20 cellular contexts compared by ENCODE assay signal in the genomic region with DNA sequence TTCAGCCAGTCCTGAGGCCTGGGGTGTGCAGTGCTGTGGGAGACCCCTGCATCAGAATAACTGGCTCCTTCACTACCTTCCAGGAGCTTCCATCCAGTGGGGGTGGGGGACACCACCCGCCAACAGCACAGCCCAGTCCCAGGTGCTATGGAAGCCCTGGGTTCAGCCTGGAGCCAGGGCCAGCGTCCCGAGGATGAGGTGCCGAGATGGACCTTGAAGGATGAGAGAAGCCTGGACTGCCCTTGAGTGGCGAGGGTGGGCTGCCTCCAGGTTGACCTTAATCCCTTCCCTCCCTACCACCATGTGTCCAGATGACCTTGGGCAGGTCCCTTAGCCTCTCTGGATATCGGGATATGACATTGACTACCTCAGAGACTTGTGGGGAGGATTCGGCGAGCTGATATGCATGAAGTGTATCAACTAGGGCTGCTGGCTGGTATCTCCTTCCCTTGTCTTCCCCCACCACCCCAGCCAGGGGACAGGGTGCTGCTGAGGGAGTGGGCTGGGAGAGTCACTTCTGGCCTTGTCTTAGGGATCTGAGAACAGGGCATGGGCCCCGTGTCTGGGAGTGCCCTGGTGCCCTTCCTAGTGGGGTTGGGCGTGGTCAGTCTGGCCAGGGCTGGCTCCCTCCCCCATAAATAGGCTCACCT. TPM values are rescaled to one million over a fixed set of nuclear protein-coding genes. Genes with fewer than 3 reads are reported as not detected.
DNase-seq lines count a peak whose midpoint lies in the region; ATAC-seq lines count a peak whose summit lies in the region.
"Had no signal": no experiment of that assay in that cellular context is flagged by ENCODE, and none has a peak within 500 bp of the region (broad histone marks: within the 10 kb centered on the region; RNA-seq: fewer than 3 reads in every experiment).

No MANE protein-coding gene starts in this region.

- peak overlapping the region; percentile 61 for H3K27ac Mint-ChIP-seq in activated naive CD4-positive, alpha-beta T cell treated with anti-CD3 and anti-CD28 coated beads for 36 hours
- H3K27ac Mint-ChIP-seq in T-helper 17 cell = peak overlapping the region; percentile 41
- peak overlapping the region; percentile 45 to 91 (median 85) for H3K27ac Mint-ChIP-seq in immature natural killer cell
- H3K27ac Mint-ChIP-seq: HFFc6 had no signal

- intact Hi-C loops in activated naive CD4-positive, alpha-beta T cell treated with anti-CD3 and anti-CD28 coated beads for 36 hours (cut with micrococcal nuclease) = no loop called here

- peaks cover 17 to 28% of the 10 kb centered on the region in 2 donors for H3K36me3 ChIP-seq in stomach smooth muscle (ENCODE audit: control insufficient read depth in 2 of 2, insufficient read depth in 2 of 2, low read length in 2 of 2)

- peaks cover 10% of the 10 kb centered on the region for H3K36me3 Mint-ChIP-seq in activated naive CD4-positive, alpha-beta T cell treated with anti-CD3 and anti-CD28 coated beads for 36 hours (ENCODE audit: low read depth)
- no peaks in the 10 kb centered on the region for H3K36me3 Mint-ChIP-seq in T-helper 17 cell (ENCODE audit: low read depth)
- peaks cover 4 to 21% (median 14%) of the 10 kb centered on the region in 3 donors for H3K36me3 Mint-ChIP-seq in immature natural killer cell

- no peak for ATAC-seq in T-helper 17 cell
- ATAC-seq: stimulated activated naive CD8-positive, alpha-beta T cell treated with anti-CD3 and anti-CD28 coated beads, Interleukin-15, amount 100 ng/mL, for 72 hours had no signal

- H3K9ac ChIP-seq in stomach smooth muscle (ENCODE audit: low read length in 2 of 2) = no peak overlapping the region

- H3K4me1 ChIP-seq in stomach smooth muscle (ENCODE audit: control insufficient read depth, insufficient read depth, low read length) = peaks cover 53% of the 10 kb centered on the region

- no peak for DNase-seq in activated naive CD4-positive, alpha-beta T cell treated with anti-CD3 and anti-CD28 coated beads for 36 hours
- DNase-seq in activated naive CD4-positive, alpha-beta T cell treated with Interleukin-2 at 50 U/mL for 16 hours = no peak
- DNase-seq in T-helper 17 cell (no peak), immature natural killer cell (no peak), NCI-H1694 (lab: John Stamatoyannopoulos, UW) (no peak), amniotic stem cell (lab: John Stamatoyannopoulos, UW) (no peak)
- DNase-seq in stimulated activated CD4-positive, alpha-beta T cell treated with anti-CD3 and anti-CD28 coated beads, Interleukin-2, amount 100 ng/mL, for 24 hours = no peak
- DNase-seq: activated CD4-positive, alpha-beta T cell treated with anti-CD3 and anti-CD28 coated beads for 4 hours; GDM1; HFFc6; KG1; mesendoderm; NCI-H1417; NCI-H345; stimulated activated naive CD8-positive, alpha-beta T cell treated with anti-CD3 and anti-CD28 coated beads, Interleukin-15, amount 100 ng/mL, for 72 hours had no signal

- no peaks in the 10 kb centered on the region for H3K27me3 Mint-ChIP-seq in activated naive CD4-positive, alpha-beta T cell treated with anti-CD3 and anti-CD28 coated beads for 36 hours (ENCODE audit: low read depth)
- no peaks in the 10 kb centered on the region for H3K27me3 Mint-ChIP-seq in T-helper 17 cell
- H3K27me3 Mint-ChIP-seq in immature natural killer cell (ENCODE audit: low read depth in 3 of 3) = peaks cover 0 to 6% (median 5%) of the 10 kb centered on the region in 3 donors
- H3K27me3 Mint-ChIP-seq: stimulated activated naive CD8-positive, alpha-beta T cell treated with anti-CD3 and anti-CD28 coated beads, Interleukin-15, amount 100 ng/mL, for 72 hours had no signal

- peaks cover 15% of the 10 kb centered on the region for H3K4me1 Mint-ChIP-seq in activated naive CD4-positive, alpha-beta T cell treated with anti-CD3 and anti-CD28 coated beads for 36 hours (ENCODE audit: low read depth)
- H3K4me1 Mint-ChIP-seq in T-helper 17 cell (peaks cover 15% of the 10 kb centered on the region), immature natural killer cell (peaks cover 87 to 90% of the 10 kb centered on the region in 2 donors)

- no peaks in the 10 kb centered on the region for H3K9me3 Mint-ChIP-seq in activated naive CD4-positive, alpha-beta T cell treated with anti-CD3 and anti-CD28 coated beads for 36 hours
- H3K9me3 Mint-ChIP-seq in immature natural killer cell = no peaks in the 10 kb centered on the region
- H3K9me3 Mint-ChIP-seq: HFFc6; stimulated activated naive CD8-positive, alpha-beta T cell treated with anti-CD3 and anti-CD28 coated beads, Interleukin-15, amount 100 ng/mL, for 72 hours had no signal

- H3K4me3 Mint-ChIP-seq in activated naive CD4-positive, alpha-beta T cell treated with anti-CD3 and anti-CD28 coated beads for 36 hours = no peak overlapping the region
- no peak overlapping the region for H3K4me3 Mint-ChIP-seq in T-helper 17 cell
- no peak overlapping the region for H3K4me3 Mint-ChIP-seq in immature natural killer cell
- H3K4me3 Mint-ChIP-seq: HFFc6 had no signal

- no peak overlapping the region for H3K4me3 ChIP-seq in stomach smooth muscle (ENCODE audit: low read length in 2 of 2)
- H3K4me3 ChIP-seq: gastroesophageal sphincter, skin epidermis had no signal

- H3K27me3 ChIP-seq in stomach smooth muscle (ENCODE audit: control insufficient read depth in 1 of 2, insufficient read depth in 2 of 2, low read length in 2 of 2) = no peaks in the 10 kb centered on the region
- H3K27me3 ChIP-seq: gastroesophageal sphincter, neutrophil had no signal

- H3K9me3 ChIP-seq in T-helper 17 cell (ENCODE audit: control insufficient read depth, low read length, poor library complexity, severe bottlenecking) = no peaks in the 10 kb centered on the region
- H3K9me3 ChIP-seq in stomach smooth muscle (ENCODE audit: control insufficient read depth in 2 of 2, low read length in 2 of 2) = no peaks in the 10 kb centered on the region
- H3K9me3 ChIP-seq: Caco-2, gastroesophageal sphincter, neutrophil had no signal

- CTCF ChIA-PET in activated naive CD4-positive, alpha-beta T cell treated with anti-CD3 and anti-CD28 coated beads for 36 hours (lab: Charles Lee) = interaction anchor here (1.1 kb wide), 1 partner anchor 40 kb away, joined by 3 read pairs; no protein-coding TSS in a partner anchor

- H3K27ac ChIP-seq in stomach smooth muscle (ENCODE audit: low read length) = peak overlapping the region; percentile 58

RNA-seq across cellular contexts. Expression of a gene that starts 41.3 kb away (rescaled TPM):
- 100 to 1,000 TPM; 105 to 113 TPM for total RNA-seq in activated naive CD4-positive, alpha-beta T cell treated with anti-CD3 and anti-CD28 coated beads for 36 hours
- total RNA-seq in T-helper 17 cell = 100 to 1,000 TPM; 106 to 115 TPM
- 100 to 1,000 TPM in 1 of 3 donors, 10 to 100 TPM in 2; 94.3 to 171 (median 96.5) TPM for polyA plus RNA-seq in immature natural killer cell

RNA-seq across cellular contexts. Expression of a gene that starts 56.0 kb away (rescaled TPM):
- total RNA-seq in activated naive CD4-positive, alpha-beta T cell treated with anti-CD3 and anti-CD28 coated beads for 36 hours = under 1 TPM; 0.14 to 0.15 TPM
- total RNA-seq in T-helper 17 cell = not detected
- not detected for polyA plus RNA-seq in immature natural killer cell
- total RNA-seq: Caco-2, HFFc6 had no signal

RNA-seq across cellular contexts. Expression of a gene that starts 57.7 kb away (rescaled TPM):
- 1,000 to 10,000 TPM; 2,241 to 2,332 TPM for total RNA-seq in activated naive CD4-positive, alpha-beta T cell treated with anti-CD3 and anti-CD28 coated beads for 36 hours
- total RNA-seq in T-helper 17 cell = 1,000 to 10,000 TPM; 1,821 to 1,859 TPM
- 100 to 1,000 TPM; 285 to 713 (median 532) TPM for polyA plus RNA-seq in immature natural killer cell
